ENCODE assay signal across 1 cellular context in the genomic region with DNA sequence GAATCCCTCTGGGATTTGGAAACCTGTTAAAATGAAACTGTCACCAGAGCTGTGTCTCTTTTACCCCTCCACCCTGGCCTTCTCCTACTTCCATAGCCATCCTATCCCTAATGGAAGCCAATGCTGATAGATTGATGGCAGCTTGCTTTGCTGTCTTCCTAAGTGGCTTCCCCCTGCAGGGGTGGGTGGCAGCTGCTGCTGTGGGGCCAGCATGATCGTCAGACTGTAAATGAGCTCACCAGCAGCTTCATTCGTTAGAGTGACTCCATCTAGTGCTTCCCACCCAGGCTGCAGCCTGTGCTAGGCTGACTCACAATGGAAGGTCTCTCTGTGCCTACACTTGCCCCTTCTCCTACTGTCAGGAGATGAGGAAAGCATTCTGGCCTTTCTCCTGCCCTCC.
TF ChIP-seq lines count a peak whose summit lies in the region.

No MANE protein-coding gene starts in this region.

TF ChIP-seq in GM23338, 12 proteins besides CTCF, POLR2A, EP300 and RAD21 (continued from another document):
- TF ChIP-seq ZNF462 (CRISPR knock-in tag; IDR thresholded peaks at IDR 0.05) (no peak), POLR2AphosphoS5 (IDR thresholded peaks at IDR 0.05; ENCODE audit: low read depth) (no peak), ZNF114 (CRISPR knock-in tag; IDR thresholded peaks at IDR 0.05) (no peak), NANOG (IDR thresholded peaks at IDR 0.05; ENCODE audit: borderline replicate concordance) (no peak), CREB1 (CRISPR knock-in tag; IDR thresholded peaks at IDR 0.05; ENCODE audit: low read depth) (no peak), EZH2phosphoT487 (IDR thresholded peaks at IDR 0.05; ENCODE audit: unreplicated experiment) (no peak)
TF ChIP-seq in GM23338: peak in this region for 0.
